Comparison of ENCODE assay signal across 27 cellular contexts in genomic region chr16:88983157-88983556, GRCh38. TPM values are rescaled to one million over a fixed set of nuclear protein-coding genes. Genes with fewer than 3 reads are reported as not detected.
DNase-seq lines count a peak whose midpoint lies in the region; ATAC-seq and TF ChIP-seq lines count a peak whose summit lies in the region.
"Had no signal": no experiment of that assay in that cellular context is flagged by ENCODE, and none has a peak within 500 bp of the region (broad histone marks: within the 10 kb centered on the region; RNA-seq: fewer than 3 reads in every experiment).

No MANE protein-coding gene starts in this region.

- DNase-seq in T-cell = no peak
- DNase-seq in NCI-H187 treated with DMSO at 0.1 percent for 48 hours (lab: John Stamatoyannopoulos, UW) = no peak
- no peak for DNase-seq in UCSD-AML1 (lab: John Stamatoyannopoulos, UW; ENCODE audit: unreplicated experiment)
- DNase-seq: activated CD4-positive, alpha-beta T cell treated with anti-CD3 and anti-CD28 coated beads, Interleukin-2, amount 10 ng/mL, durations not matched to agents 24 days and 14 days; activated naive CD4-positive, alpha-beta T cell; activated T-cell treated with anti-CD3 and anti-CD28 coated beads, Interleukin-2, amount 50 U/mL, for 48 hours; brain microvascular endothelial cell; CD4-positive, alpha-beta memory T cell; effector CD8-positive, alpha-beta T cell; foreskin keratinocyte; Karpas-422; MV-4-11; naive thymus-derived CD8-positive, alpha-beta T cell; NCI-H1930; NCI-H526 treated with DMSO at 0.1 percent for 48 hours; RPMI8226; stimulated activated CD4-positive, alpha-beta T cell treated with anti-CD3 and anti-CD28 coated beads, Interleukin-4, amount 100 ng/mL, for 1 hour; stimulated activated naive CD4-positive, alpha-beta T cell treated with Interleukin-2 at 50 U/mL for 16 hours; thyroid gland had no signal

- H3K9ac ChIP-seq in OCI-LY1 (ENCODE audit: low read length) = peak overlapping the region; percentile 86

- peaks cover 97% of the 10 kb centered on the region for H3K4me1 Mint-ChIP-seq in stimulated activated memory B cell treated with anti-CD40 and anti-IgM and Interleukin-4, amounts not matched to agents 10 μg/mL and 1 μg/mL and 100 μg/mL, for 72 hours
- peaks cover 0 to 10% (median 7%) of the 10 kb centered on the region in 3 donors for H3K4me1 Mint-ChIP-seq in T-cell
- H3K4me1 Mint-ChIP-seq: activated CD4-positive, alpha-beta T cell treated with anti-CD3 and anti-CD28 coated beads, Interleukin-2, amount 10 ng/mL, durations not matched to agents 24 days and 14 days had no signal

- peak overlapping the region; percentile 73 for H3K4me3 Mint-ChIP-seq in stimulated activated memory B cell treated with anti-CD40 and anti-IgM and Interleukin-4, amounts not matched to agents 10 μg/mL and 1 μg/mL and 100 μg/mL, for 72 hours
- H3K4me3 Mint-ChIP-seq in T-cell = peak overlapping the region in 1 of 3 donors; percentile 6
- H3K4me3 Mint-ChIP-seq: activated CD4-positive, alpha-beta T cell treated with anti-CD3 and anti-CD28 coated beads, Interleukin-2, amount 10 ng/mL, durations not matched to agents 24 days and 14 days; CD4-positive, alpha-beta memory T cell had no signal

- no peaks in the 10 kb centered on the region for H3K79me2 ChIP-seq in OCI-LY1 (ENCODE audit: insufficient read depth, low read length)

- H3K27ac Mint-ChIP-seq in stimulated activated memory B cell treated with anti-CD40 and anti-IgM and Interleukin-4, amounts not matched to agents 10 μg/mL and 1 μg/mL and 100 μg/mL, for 72 hours = peak overlapping the region; percentile 90
- no peak overlapping the region for H3K27ac Mint-ChIP-seq in T-cell
- H3K27ac Mint-ChIP-seq: activated CD4-positive, alpha-beta T cell treated with anti-CD3 and anti-CD28 coated beads, Interleukin-2, amount 10 ng/mL, durations not matched to agents 24 days and 14 days; CD4-positive, alpha-beta memory T cell; naive thymus-derived CD8-positive, alpha-beta T cell had no signal

- POLR2A ChIA-PET in T-cell (lab: Charles Lee) = no interaction called here

- H3K27ac ChIP-seq in OCI-LY1 (ENCODE audit: low read depth, low read length, poor library complexity, severe bottlenecking) = peak overlapping the region; percentile 99
- H3K27ac ChIP-seq: brain microvascular endothelial cell, foreskin keratinocyte, left lung, SK-N-MC, thyroid gland had no signal

- H3K36me3 ChIP-seq in OCI-LY1 (ENCODE audit: insufficient read depth, low read length) = no peaks in the 10 kb centered on the region
- H3K36me3 ChIP-seq: brain microvascular endothelial cell, left lung, spleen, thyroid gland had no signal

- peak; percentile 10 for ATAC-seq in GM19035 (IDR thresholded peaks at IDR 0.05; ENCODE audit: unreplicated experiment)
- ATAC-seq in stimulated activated memory B cell treated with anti-CD40 and anti-IgM and Interleukin-4, amounts not matched to agents 10 μg/mL and 1 μg/mL and 100 μg/mL, for 72 hours = peak; percentile 69
- ATAC-seq in T-cell (replicated peaks in 1 of 4) = no peak
- ATAC-seq: foreskin keratinocyte; left lung; naive thymus-derived CD8-positive, alpha-beta T cell had no signal

- H3K9me3 ChIP-seq in OCI-LY1 (ENCODE audit: low read length) = no peaks in the 10 kb centered on the region
- H3K9me3 ChIP-seq: left lung, spleen, thyroid gland had no signal

- H3F3A ChIP-seq in OCI-LY1 (ENCODE audit: insufficient read depth, low read length) = no peaks in the 10 kb centered on the region

- no peaks in the 10 kb centered on the region for H4K20me1 ChIP-seq in OCI-LY1 (ENCODE audit: insufficient read depth, low read length)

- H3K4me1 ChIP-seq in OCI-LY1 (ENCODE audit: insufficient read depth, low read length, severe bottlenecking) = peaks cover 88% of the 10 kb centered on the region
- H3K4me1 ChIP-seq: foreskin keratinocyte, thyroid gland had no signal

- no peaks in the 10 kb centered on the region for H3K27me3 ChIP-seq in OCI-LY1 (ENCODE audit: insufficient read depth, low read length)
- H3K27me3 ChIP-seq: thyroid gland had no signal

- H3K9me2 ChIP-seq in OCI-LY1 (ENCODE audit: low read depth, low read length) = no peaks in the 10 kb centered on the region

- peak overlapping the region; percentile 12 for H3K4me3 ChIP-seq in GM12875 (ENCODE audit: low read depth, low read length)
- H3K4me3 ChIP-seq in OCI-LY1 (ENCODE audit: low read depth, low read length, poor library complexity, severe bottlenecking) = no peak overlapping the region
- H3K4me3 ChIP-seq: left lung, SK-N-MC, thyroid gland had no signal

- peaks cover 15% of the 10 kb centered on the region for H3K9me3 Mint-ChIP-seq in stimulated activated memory B cell treated with anti-CD40 and anti-IgM and Interleukin-4, amounts not matched to agents 10 μg/mL and 1 μg/mL and 100 μg/mL, for 72 hours
- H3K9me3 Mint-ChIP-seq in T-cell = no peaks in the 10 kb centered on the region
- H3K9me3 Mint-ChIP-seq: activated CD4-positive, alpha-beta T cell treated with anti-CD3 and anti-CD28 coated beads, Interleukin-2, amount 10 ng/mL, durations not matched to agents 24 days and 14 days; CD4-positive, alpha-beta memory T cell; naive thymus-derived CD8-positive, alpha-beta T cell had no signal

- CTCF ChIA-PET in T-cell (lab: Charles Lee) = no interaction called here

- H3K27me3 Mint-ChIP-seq in stimulated activated memory B cell treated with anti-CD40 and anti-IgM and Interleukin-4, amounts not matched to agents 10 μg/mL and 1 μg/mL and 100 μg/mL, for 72 hours = no peaks in the 10 kb centered on the region
- H3K27me3 Mint-ChIP-seq in T-cell = peaks cover 14 to 30% of the 10 kb centered on the region in 2 donors

- peaks cover 10% of the 10 kb centered on the region for H3K36me3 Mint-ChIP-seq in stimulated activated memory B cell treated with anti-CD40 and anti-IgM and Interleukin-4, amounts not matched to agents 10 μg/mL and 1 μg/mL and 100 μg/mL, for 72 hours
- H3K36me3 Mint-ChIP-seq in T-cell = no peaks in the 10 kb centered on the region
- H3K36me3 Mint-ChIP-seq: CD4-positive, alpha-beta memory T cell; naive thymus-derived CD8-positive, alpha-beta T cell had no signal

- H3K4me2 ChIP-seq in OCI-LY1 (ENCODE audit: low read length) = peak overlapping the region; percentile 61; the same call in 1 of the 2 replicates

- no peak overlapping the region for H2AFZ ChIP-seq in OCI-LY1 (ENCODE audit: low read length)

- TF ChIP-seq CTCF in GM12875 (IDR thresholded peaks at IDR 0.05; ENCODE audit: borderline replicate concordance, insufficient read depth, low read depth, low read length) (no peak), OCI-LY1 (IDR thresholded peaks at IDR 0.05; ENCODE audit: low read length) (no peak)

RNA-seq across cellular contexts. Expression of gene CBFA2T3, which starts 6.2 kb away (rescaled TPM):
- 1 to 10 TPM; 2.0 to 4.0 (median 2.1) TPM for total RNA-seq in T-cell
- total RNA-seq: activated CD4-positive, alpha-beta T cell treated with anti-CD3 and anti-CD28 coated beads, Interleukin-2, amount 10 ng/mL, durations not matched to agents 24 days and 14 days; osteoblast had no signal

Comparison
In these comparisons a context has a peak if more than half of its experiments do, and no peak if none do; other contexts are left out.
1. ATAC-seq: peak in GM19035 (single experiment) and stimulated activated memory B cell treated with anti-CD40 and anti-IgM and Interleukin-4, amounts not matched to agents 10 μg/mL and 1 μg/mL and 100 μg/mL, for 72 hours (single experiment); none in T-cell (0 of 4).